In the genomic region with DNA sequence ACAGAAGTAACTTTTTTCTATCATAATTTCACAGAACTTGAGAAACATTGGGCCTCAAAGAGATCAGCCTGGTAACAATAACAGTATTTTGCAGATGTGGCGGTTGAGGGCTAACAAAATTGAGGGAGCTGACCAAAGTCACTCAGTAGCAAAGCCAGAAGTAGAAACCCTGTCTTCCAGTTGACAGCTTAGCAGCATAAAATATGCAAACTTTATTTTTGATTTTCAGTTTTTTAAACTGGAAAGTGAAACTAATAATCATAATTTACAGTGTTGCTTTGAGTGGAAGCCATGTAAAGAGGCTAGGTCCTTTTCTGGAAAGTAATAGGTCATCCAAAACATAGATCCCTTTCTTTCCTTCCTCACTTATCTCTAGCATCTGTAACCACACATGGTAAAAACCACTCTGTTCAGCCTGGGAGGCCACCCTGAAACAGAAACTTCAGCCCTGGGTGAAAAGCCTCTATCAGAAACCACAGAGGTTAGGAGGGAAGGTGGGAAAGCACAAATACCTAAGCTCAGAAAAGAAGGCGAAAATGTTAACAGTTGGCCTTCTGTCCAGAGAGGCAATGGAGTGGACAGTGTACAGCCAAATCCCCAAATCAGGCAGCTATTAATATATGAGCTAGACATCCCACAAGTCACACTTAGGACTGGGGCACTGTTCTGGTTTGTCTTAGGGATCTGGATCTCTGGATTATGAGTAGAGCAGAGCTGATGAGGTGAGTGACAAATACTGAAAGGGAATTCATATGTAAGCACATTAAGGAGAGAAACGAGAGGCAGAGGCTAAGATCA, we compare ENCODE assay signal across 9 cellular contexts.
DNase-seq lines count a peak whose midpoint lies in the region; ATAC-seq and TF ChIP-seq lines count a peak whose summit lies in the region.
"Had no signal": no experiment of that assay in that cellular context is flagged by ENCODE, and none has a peak within 500 bp of the region (broad histone marks: within the 10 kb centered on the region; RNA-seq: fewer than 3 reads in every experiment).

No MANE protein-coding gene starts in this region.

- H3K27ac ChIP-seq in ovary: no peak overlapping the region
- no peak overlapping the region for H3K27ac ChIP-seq in tibial nerve
- H3K27ac ChIP-seq in coronary artery: no peak overlapping the region

- ATAC-seq in GM18873 (IDR thresholded peaks at IDR 0.05; ENCODE audit: low FRiP score, unreplicated experiment) (peak; percentile 87), HG02588 (IDR thresholded peaks at IDR 0.05; ENCODE audit: unreplicated experiment) (peak; percentile 88)

- 58 to 60% (median 58%) methylated on average over 3 of the region's 3 CpGs for WGBS in ovary, 3 donors
- WGBS in tibial nerve, 2 donors: 56 to 57% methylated on average over 3 of the region's 3 CpGs

- intact Hi-C loops in ovary (cut with DNase I): no loop called here

- no peak for TF ChIP-seq CTCF in kidney epithelial cell (IDR thresholded peaks at IDR 0.05; ENCODE audit: insufficient read depth, low read length, poor library complexity, severe bottlenecking)
- TF ChIP-seq CTCF in ovary (IDR thresholded peaks at IDR 0.05): no peak
- TF ChIP-seq CTCF in tibial nerve (IDR thresholded peaks at IDR 0.05): no peak
- TF ChIP-seq CTCF in coronary artery (IDR thresholded peaks at IDR 0.05): no peak

- H3K4me3 ChIP-seq in kidney epithelial cell (ENCODE audit: low read depth, low read length) (no peak overlapping the region), ovary (no peak overlapping the region), tibial nerve (no peak overlapping the region), coronary artery (no peak overlapping the region)

- H3K4me1 ChIP-seq in ovary (ENCODE audit: insufficient read depth): no peaks in the 10 kb centered on the region
- peaks cover 0 to 4% (median 0%) of the 10 kb centered on the region in 4 donors for H3K4me1 ChIP-seq in tibial nerve

- TF ChIP-seq POLR2A in ovary (IDR thresholded peaks at IDR 0.05) (no peak), tibial nerve (IDR thresholded peaks at IDR 0.05) (no peak)

- TF ChIP-seq EP300 in ovary (IDR thresholded peaks at IDR 0.05) (no peak), tibial nerve (IDR thresholded peaks at IDR 0.05) (no peak)

- H3K36me3 ChIP-seq in kidney epithelial cell (ENCODE audit: control insufficient read depth, insufficient read depth, low read length) (no peaks in the 10 kb centered on the region), ovary (no peaks in the 10 kb centered on the region), tibial nerve (no peaks in the 10 kb centered on the region)

- DNase-seq in HT1080 (ENCODE audit: low read depth): peak; percentile 17
- DNase-seq in kidney epithelial cell (ENCODE audit: low read depth): peak; percentile 5
- no peak for DNase-seq in ovary
- no peak for DNase-seq in tibial nerve (ENCODE audit: low spot score in 2 of 2)
- no peak for DNase-seq in dedifferentiated amniotic fluid mesenchymal stem cell (ENCODE audit: extremely low spot score)
- DNase-seq in coronary artery (ENCODE audit: low spot score): no peak
- DNase-seq: activated T-cell treated with anti-CD3 and anti-CD28 coated beads, Interleukin-2, amount 50 U/mL, for 24 hours had no signal

- H3K27me3 ChIP-seq in kidney epithelial cell (ENCODE audit: control insufficient read depth, insufficient read depth, low read length) (no peaks in the 10 kb centered on the region), ovary (no peaks in the 10 kb centered on the region), tibial nerve (no peaks in the 10 kb centered on the region)

- no peaks in the 10 kb centered on the region for H3K9me3 ChIP-seq in ovary
- no peaks in the 10 kb centered on the region for H3K9me3 ChIP-seq in tibial nerve

Comparison
In these comparisons a context has a peak if more than half of its experiments do, and no peak if none do; other contexts are left out.
1. DNase-seq: peak in HT1080 (single experiment) and kidney epithelial cell (single experiment); none in ovary (0 of 5), tibial nerve (0 of 2), dedifferentiated amniotic fluid mesenchymal stem cell (single experiment) and coronary artery (single experiment).